ENCODE assay signal across 1 cellular context in genomic region chr1:167227934-167228378, GRCh38.
TF ChIP-seq lines count a peak whose summit lies in the region.

No MANE protein-coding gene starts in this region.

TF ChIP-seq in WTC11, 78 proteins besides CTCF, POLR2A, EP300 and RAD21 (continued from another document):
- no peak for TF ChIP-seq USF2 (CRISPR knock-in tag; IDR thresholded peaks at IDR 0.05)
